Comparison of ENCODE assay signal across 10 cellular contexts in genomic region chr3:21484323-21485154, GRCh38.
DNase-seq lines count a peak whose midpoint lies in the region; ATAC-seq and TF ChIP-seq lines count a peak whose summit lies in the region.
"Had no signal": no experiment of that assay in that cellular context is flagged by ENCODE, and none has a peak within 500 bp of the region (broad histone marks: within the 10 kb centered on the region; RNA-seq: fewer than 3 reads in every experiment).

No MANE protein-coding gene starts in this region.

- H3K27ac Mint-ChIP-seq in immature natural killer cell, result no peak overlapping the region
- H3K27ac Mint-ChIP-seq: activated naive CD4-positive, alpha-beta T cell treated with anti-CD3 and anti-CD28 coated beads, Interleukin-2, amount 50 U/mL, for 24 hours had no signal

- H3K4me1 Mint-ChIP-seq in immature natural killer cell, result no peaks in the 10 kb centered on the region
- H3K4me1 Mint-ChIP-seq: activated naive CD4-positive, alpha-beta T cell treated with anti-CD3 and anti-CD28 coated beads, Interleukin-2, amount 50 U/mL, for 24 hours had no signal

- H3K4me3 Mint-ChIP-seq in immature natural killer cell, result no peak overlapping the region
- H3K4me3 Mint-ChIP-seq: activated naive CD4-positive, alpha-beta T cell treated with anti-CD3 and anti-CD28 coated beads, Interleukin-2, amount 50 U/mL, for 24 hours had no signal

- H3K9me3 Mint-ChIP-seq in immature natural killer cell, result peaks cover 4 to 31% (median 14%) of the 10 kb centered on the region in 6 donors
- H3K9me3 Mint-ChIP-seq: activated naive CD4-positive, alpha-beta T cell treated with anti-CD3 and anti-CD28 coated beads, Interleukin-2, amount 50 U/mL, for 24 hours had no signal

- H3K4me3 ChIP-seq in astrocyte of the cerebellum (ENCODE audit: low read depth, low read length), result no peak overlapping the region
- H3K4me3 ChIP-seq: BLaER1 treated with 17β-estradiol and CSF1 and Interleukin-3, amounts not matched to agents 10 nM and 100 nM had no signal

- H3K36me3 Mint-ChIP-seq in immature natural killer cell, result no peaks in the 10 kb centered on the region
- H3K36me3 Mint-ChIP-seq: activated naive CD4-positive, alpha-beta T cell treated with anti-CD3 and anti-CD28 coated beads, Interleukin-2, amount 50 U/mL, for 24 hours had no signal

- DNase-seq in NCI-H748 (lab: John Stamatoyannopoulos, UW; ENCODE audit: unreplicated experiment) (peak; percentile 31), NCI-H748 treated with DMSO at 0.1 percent for 48 hours (lab: John Stamatoyannopoulos, UW) (no peak), NCI-H446 treated with DMSO at 0.1 percent for 48 hours (lab: John Stamatoyannopoulos, UW) (peak; percentile 18), astrocyte of the cerebellum (ENCODE audit: low read depth) (peak; percentile 55), hypothalamus (lab: John Stamatoyannopoulos, UW) (peak in 27 of 51 donors; percentile 1 to 50 (median 12)), substantia nigra (lab: John Stamatoyannopoulos, UW) (peak in 41 of 49 donors; percentile 0 to 58 (median 25)), immature natural killer cell (no peak)

- in situ Hi-C loops in astrocyte of the cerebellum (cut with HindIII; ENCODE audit: low sequenced_read_pairs), result no loop called here

- peaks cover 0 to 1% (median 0%) of the 10 kb centered on the region in 3 donors for H3K27me3 Mint-ChIP-seq in immature natural killer cell (ENCODE audit: low read depth in 3 of 3)
- H3K27me3 Mint-ChIP-seq: activated naive CD4-positive, alpha-beta T cell treated with anti-CD3 and anti-CD28 coated beads, Interleukin-2, amount 50 U/mL, for 24 hours had no signal

- no peak overlapping the region for H3K27ac ChIP-seq in substantia nigra (ENCODE audit: low read depth, low read length, poor library complexity, severe bottlenecking)

- ATAC-seq in HG02852 (IDR thresholded peaks at IDR 0.05; ENCODE audit: unreplicated experiment), result peak; percentile 54

- peak; percentile 63 for TF ChIP-seq CTCF in astrocyte of the cerebellum (IDR thresholded peaks at IDR 0.05; ENCODE audit: low read depth, low read length, missing control alignments)

Comparison
In these comparisons a context has a peak if more than half of its experiments do, and no peak if none do; other contexts are left out.
1. DNase-seq: peak in NCI-H748 (single experiment), NCI-H446 treated with DMSO at 0.1 percent for 48 hours (single experiment), astrocyte of the cerebellum (single experiment), hypothalamus (27 of 51) and substantia nigra (41 of 49); none in NCI-H748 treated with DMSO at 0.1 percent for 48 hours (single experiment) and immature natural killer cell (0 of 3).